ENCODE assay signal across 19 cellular contexts in genomic region chr10:112812571-112812970, GRCh38.
DNase-seq lines count a peak whose midpoint lies in the region; FAIRE-seq and TF ChIP-seq lines count a peak whose summit lies in the region.
"Had no signal": no experiment of that assay in that cellular context is flagged by ENCODE, and none has a peak within 500 bp of the region (broad histone marks: within the 10 kb centered on the region; RNA-seq: fewer than 3 reads in every experiment).

No MANE protein-coding gene starts in this region.

- H3K27me3 ChIP-seq in AG04450 (ENCODE audit: control insufficient read depth, insufficient read depth, low read length) (no peaks in the 10 kb centered on the region), NT2/D1 (ENCODE audit: insufficient read depth, insufficient read length) (no peaks in the 10 kb centered on the region), H1 (replicated peaks in 1 of 4; ENCODE audit: control insufficient read depth in 3 of 4, extremely low read depth in 1 of 4, insufficient read depth in 3 of 4, low read length in 3 of 4) (peaks cover 0 to 5% (median 0%) of the 10 kb centered on the region in 4 experiments; a peak in 1 of 7 replicates), mesendoderm (ENCODE audit: insufficient read depth, low read length, poor library complexity) (no peaks in the 10 kb centered on the region)
- H3K27me3 ChIP-seq: heart left ventricle had no signal

- no peak for DNase-seq in AG04450 (ENCODE audit: low read depth, low spot score)
- DNase-seq in NT2/D1 (ENCODE audit: low read depth, low spot score) = no peak
- DNase-seq in H1 (ENCODE audit: low read depth in 1 of 2, low spot score in 2 of 2) = no peak
- DNase-seq in mesendoderm = peak; percentile 77
- DNase-seq in activated CD4-positive, alpha-beta memory T cell treated with anti-CD3 and anti-CD28 coated beads, Interleukin-2, amount 10 ng/mL, durations not matched to agents 7 days and 5 days = no peak
- DNase-seq in activated CD4-positive, alpha-beta T cell treated with anti-CD3 and anti-CD28 coated beads, Interleukin-2, amount 10 ng/mL, durations not matched to agents 7 days and 5 days = no peak
- DNase-seq in stimulated activated CD4-positive, alpha-beta T cell treated with anti-CD3 and anti-CD28 coated beads, Interleukin-15, amount 100 ng/mL, for 24 hours = no peak
- no peak for DNase-seq in dermis blood vessel endothelial cell
- DNase-seq: activated CD4-positive, alpha-beta T cell treated with anti-CD3 and anti-CD28 coated beads for 48 hours; activated naive CD8-positive, alpha-beta T cell treated with anti-CD3 and anti-CD28 coated beads, Interleukin-2, amount 50 U/mL, for 24 hours; activated T-cell treated with anti-CD3 and anti-CD28 coated beads, Interleukin-2, amount 50 U/mL, for 48 hours; heart left ventricle; Kasumi-1; left ventricle myocardium inferior; NCI-H146; NCI-H446 treated with DMSO at 0.1 percent for 48 hours; OCI-M1 had no signal

- no peak overlapping the region for H3K14ac ChIP-seq in H1 (ENCODE audit: insufficient read length)

- H3K23ac ChIP-seq in H1 (ENCODE audit: insufficient read length) (no peak overlapping the region), mesendoderm (ENCODE audit: low read length) (no peak overlapping the region)

- no peak for TF ChIP-seq CTCF in AG04450 (IDR thresholded peaks at IDR 0.05; ENCODE audit: low read depth, low read length)
- TF ChIP-seq CTCF in H1 (IDR thresholded peaks at IDR 0.05; ENCODE audit: control extremely low read depth in 1 of 3, insufficient read depth in 1 of 3, low read depth in 1 of 3, low read length in 3 of 3) = no peak

- POLR2A ChIA-PET in AG04450 (lab: Yijun Ruan, JAX) = interaction anchor here (1.5 kb wide), 1 partner anchor 34 kb away, joined by 3 read pairs; no protein-coding TSS in a partner anchor
- POLR2A ChIA-PET in H1 (lab: Charles Lee; ENCODE audit: partially characterized antibody) = interaction anchor here (0.7 to 3.5 kb wide), 8 partner anchors 9 to 244 kb away, joined by 3 to 16 read pairs (median 8); no protein-coding TSS in a partner anchor
- POLR2A ChIA-PET in activated CD4-positive, alpha-beta memory T cell treated with anti-CD3 and anti-CD28 coated beads, Interleukin-2, amount 10 ng/mL, durations not matched to agents 7 days and 5 days (lab: Charles Lee) = no interaction called here
- POLR2A ChIA-PET in activated CD4-positive, alpha-beta T cell treated with anti-CD3 and anti-CD28 coated beads, Interleukin-2, amount 10 ng/mL, durations not matched to agents 7 days and 5 days (lab: Charles Lee) = no interaction called here

- H4K20me1 ChIP-seq in H1 (replicated peaks in 1 of 2; ENCODE audit: control insufficient read depth in 1 of 2, insufficient read depth in 2 of 2, low read length in 2 of 2) = no peaks in the 10 kb centered on the region

- peak overlapping the region; percentile 32 for H4K91ac ChIP-seq in H1 (replicated peaks; ENCODE audit: insufficient read length, low read length)

- no peak overlapping the region for H4K8ac ChIP-seq in H1 (ENCODE audit: extremely low read depth, insufficient read depth, low read length)
- no peak overlapping the region for H4K8ac ChIP-seq in mesendoderm (ENCODE audit: low read depth, low read length)

- TF ChIP-seq RAD21 in H1 (IDR thresholded peaks at IDR 0.05 in 1 of 2, conservative IDR thresholded peaks at IDR 0.05 in 1 of 2; ENCODE audit: low read depth in 2 of 2, low read length in 2 of 2) = no peak

- H2AFZ ChIP-seq in H1 (ENCODE audit: low read length) = no peak overlapping the region

- H3K9me3 Mint-ChIP-seq in activated CD4-positive, alpha-beta memory T cell treated with anti-CD3 and anti-CD28 coated beads, Interleukin-2, amount 10 ng/mL, durations not matched to agents 7 days and 5 days = no peaks in the 10 kb centered on the region
- H3K9me3 Mint-ChIP-seq in activated CD4-positive, alpha-beta T cell treated with anti-CD3 and anti-CD28 coated beads, Interleukin-2, amount 10 ng/mL, durations not matched to agents 7 days and 5 days = no peaks in the 10 kb centered on the region
- H3K9me3 Mint-ChIP-seq: activated naive CD8-positive, alpha-beta T cell treated with anti-CD3 and anti-CD28 coated beads, Interleukin-2, amount 50 U/mL, for 24 hours had no signal

- H3K4me3 Mint-ChIP-seq in activated CD4-positive, alpha-beta memory T cell treated with anti-CD3 and anti-CD28 coated beads, Interleukin-2, amount 10 ng/mL, durations not matched to agents 7 days and 5 days = no peak overlapping the region
- no peak overlapping the region for H3K4me3 Mint-ChIP-seq in activated CD4-positive, alpha-beta T cell treated with anti-CD3 and anti-CD28 coated beads, Interleukin-2, amount 10 ng/mL, durations not matched to agents 7 days and 5 days
- H3K4me3 Mint-ChIP-seq: activated naive CD8-positive, alpha-beta T cell treated with anti-CD3 and anti-CD28 coated beads, Interleukin-2, amount 50 U/mL, for 24 hours had no signal

- H2BK120ac ChIP-seq in H1 (replicated peaks; ENCODE audit: low read depth, low read length) (peak overlapping the region; percentile 18), mesendoderm (ENCODE audit: low read depth, low read length) (no peak overlapping the region)

- H3K9ac ChIP-seq in NT2/D1 (ENCODE audit: insufficient read length, low read depth) (peak overlapping the region; percentile 63), H1 (replicated peaks in 1 of 4; ENCODE audit: extremely low read depth in 1 of 4, low read depth in 3 of 4, low read length in 3 of 4) (no peak overlapping the region), mesendoderm (ENCODE audit: low read length) (peak overlapping the region; percentile 48)

- peak overlapping the region; percentile 64 for H2BK12ac ChIP-seq in H1 (ENCODE audit: low read depth, low read length)

- H3K9me3 ChIP-seq in AG04450 (ENCODE audit: control insufficient read depth, insufficient read depth, low read length) (peaks cover 5% of the 10 kb centered on the region; the same call in 1 of the 2 replicates), NT2/D1 (ENCODE audit: insufficient read depth, low read length) (peaks cover 8% of the 10 kb centered on the region; the same call in 1 of the 2 replicates), H1 (ENCODE audit: insufficient read depth in 2 of 2, low read depth in 1 of 2, low read length in 1 of 2) (no peaks in the 10 kb centered on the region)
- H3K9me3 ChIP-seq: heart left ventricle, left ventricle myocardium inferior had no signal

- H3K18ac ChIP-seq in H1 (ENCODE audit: extremely low read depth, low read length) (peak overlapping the region; percentile 95), mesendoderm (ENCODE audit: low read length) (peak overlapping the region; percentile 75)

- H3K4me1 ChIP-seq in NT2/D1 (ENCODE audit: insufficient read depth, insufficient read length) (peaks cover 14% of the 10 kb centered on the region), H1 (replicated peaks in 1 of 4; ENCODE audit: control insufficient read depth in 3 of 4, insufficient read depth in 4 of 4, low read length in 3 of 4) (peaks cover 9 to 40% (median 33%) of the 10 kb centered on the region in 4 experiments), mesendoderm (ENCODE audit: control insufficient read depth, low read depth, low read length) (peaks cover 28% of the 10 kb centered on the region)
- H3K4me1 ChIP-seq: left ventricle myocardium inferior had no signal

- H3K27ac Mint-ChIP-seq in activated CD4-positive, alpha-beta memory T cell treated with anti-CD3 and anti-CD28 coated beads, Interleukin-2, amount 10 ng/mL, durations not matched to agents 7 days and 5 days = no peak overlapping the region
- no peak overlapping the region for H3K27ac Mint-ChIP-seq in activated CD4-positive, alpha-beta T cell treated with anti-CD3 and anti-CD28 coated beads, Interleukin-2, amount 10 ng/mL, durations not matched to agents 7 days and 5 days
- H3K27ac Mint-ChIP-seq: activated naive CD8-positive, alpha-beta T cell treated with anti-CD3 and anti-CD28 coated beads, Interleukin-2, amount 50 U/mL, for 24 hours had no signal

- H3K36me3 ChIP-seq in NT2/D1 (ENCODE audit: insufficient read depth, insufficient read length, low read length) = no peaks in the 10 kb centered on the region
- no peaks in the 10 kb centered on the region for H3K36me3 ChIP-seq in H1 (ENCODE audit: control insufficient read depth in 2 of 4, insufficient read depth in 4 of 4, low read length in 3 of 4)
- no peaks in the 10 kb centered on the region for H3K36me3 ChIP-seq in mesendoderm (ENCODE audit: control insufficient read depth, insufficient read depth, low read length)

- H3K4me3 ChIP-seq in AG04450 (ENCODE audit: low read depth, low read length) (peak overlapping the region; percentile 13; the same call in 1 of the 2 replicates), NT2/D1 (ENCODE audit: insufficient read length, low read depth) (no peak overlapping the region), H1 (ENCODE audit: extremely low read depth in 1 of 4, insufficient read depth in 2 of 4, low read depth in 3 of 4, low read length in 4 of 4) (peak overlapping the region in 3 of 4 experiments; percentile 20 to 39 (median 28); a peak in 4 of 8 replicates), mesendoderm (ENCODE audit: low read length) (no peak overlapping the region)
- H3K4me3 ChIP-seq: heart left ventricle, left ventricle myocardium inferior, skin epidermis had no signal

- H2BK20ac ChIP-seq in H1 (ENCODE audit: low read length) = peak overlapping the region; percentile 94

- H3K4me1 Mint-ChIP-seq in activated CD4-positive, alpha-beta memory T cell treated with anti-CD3 and anti-CD28 coated beads, Interleukin-2, amount 10 ng/mL, durations not matched to agents 7 days and 5 days = peaks cover 34% of the 10 kb centered on the region
- peaks cover 28% of the 10 kb centered on the region for H3K4me1 Mint-ChIP-seq in activated CD4-positive, alpha-beta T cell treated with anti-CD3 and anti-CD28 coated beads, Interleukin-2, amount 10 ng/mL, durations not matched to agents 7 days and 5 days

- WGBS in H1 (ENCODE audit: extremely low coverage in 1 of 2, insufficient coverage in 1 of 2, insufficient read length in 1 of 2, insufficient replicate concordance in 2 of 2, low coverage in 1 of 2, low lambda C conversion rate in 2 of 2, missing lambda C conversion rate in 1 of 2), 2 experiments = 38% methylated on average over 3 of the region's 3 CpGs; no CpG with 5 or more reads in 1 of the 2 experiments
- WGBS in mesendoderm (ENCODE audit: extremely low coverage, insufficient coverage, low lambda C conversion rate) = no CpG with 5 or more reads among the region's 3 CpGs

- H2AK5ac ChIP-seq in H1 (ENCODE audit: low read depth, low read length) = peak overlapping the region; percentile 2; the same call in 1 of the 2 replicates
- H2AK5ac ChIP-seq in mesendoderm (ENCODE audit: low read length) = no peak overlapping the region

- H2BK15ac ChIP-seq in H1 (ENCODE audit: low read length) (no peak overlapping the region; the same call in 1 of the 2 replicates), mesendoderm (replicated peaks; ENCODE audit: low read depth) (no peak overlapping the region)

- no peak overlapping the region for H3K56ac ChIP-seq in H1 (replicated peaks; ENCODE audit: insufficient read length, low read depth, low read length)
- H3K56ac ChIP-seq in mesendoderm (ENCODE audit: low read length) = peak overlapping the region; percentile 69

- no peak for TF ChIP-seq POLR2A in H1 (IDR thresholded peaks at IDR 0.05; ENCODE audit: control extremely low read depth in 1 of 2, low read depth in 2 of 2, low read length in 2 of 2)

- H3K27me3 Mint-ChIP-seq in activated CD4-positive, alpha-beta memory T cell treated with anti-CD3 and anti-CD28 coated beads, Interleukin-2, amount 10 ng/mL, durations not matched to agents 7 days and 5 days = no peaks in the 10 kb centered on the region
- no peaks in the 10 kb centered on the region for H3K27me3 Mint-ChIP-seq in activated CD4-positive, alpha-beta T cell treated with anti-CD3 and anti-CD28 coated beads, Interleukin-2, amount 10 ng/mL, durations not matched to agents 7 days and 5 days
- H3K27me3 Mint-ChIP-seq: activated naive CD8-positive, alpha-beta T cell treated with anti-CD3 and anti-CD28 coated beads, Interleukin-2, amount 50 U/mL, for 24 hours had no signal

- no peak for TF ChIP-seq EP300 in H1 (IDR thresholded peaks at IDR 0.05; ENCODE audit: borderline replicate concordance in 1 of 2, low read depth in 2 of 2, low read length in 2 of 2)

- no peak for FAIRE-seq in H1 (lab: Jason Lieb, UNC)
- FAIRE-seq: GM19239 had no signal

- H3K79me2 ChIP-seq in H1 (ENCODE audit: control insufficient read depth in 1 of 2, insufficient read depth in 2 of 2, low read length in 2 of 2) (no peaks in the 10 kb centered on the region), mesendoderm (ENCODE audit: control insufficient read depth, insufficient read depth, low read length) (no peaks in the 10 kb centered on the region)

- CTCF ChIA-PET in AG04450 (lab: Charles Lee) (interaction anchor here (1.2 to 1.3 kb wide), 2 partner anchors 91 to 573 kb away, joined by 3 read pairs; no protein-coding TSS in a partner anchor), H1 (lab: Charles Lee; ENCODE audit: partially characterized antibody) (interaction anchor here (1.1 to 2.1 kb wide), 5 partner anchors 8 to 424 kb away, joined by 3 to 8 read pairs (median 4); no protein-coding TSS in a partner anchor)
- CTCF ChIA-PET in activated CD4-positive, alpha-beta memory T cell treated with anti-CD3 and anti-CD28 coated beads, Interleukin-2, amount 10 ng/mL, durations not matched to agents 7 days and 5 days (lab: Charles Lee) = no interaction called here
- CTCF ChIA-PET in activated CD4-positive, alpha-beta T cell treated with anti-CD3 and anti-CD28 coated beads, Interleukin-2, amount 10 ng/mL, durations not matched to agents 7 days and 5 days (lab: Charles Lee) = interaction anchor here (0.6 kb wide), 1 partner anchor 496 kb away, joined by 6 read pairs; no protein-coding TSS in a partner anchor

- no peaks in the 10 kb centered on the region for H3K23me2 ChIP-seq in H1 (ENCODE audit: low read depth, low read length)

- peak overlapping the region; percentile 49 to 73 for H3K4me2 ChIP-seq in H1 (ENCODE audit: insufficient read depth in 1 of 2, low read depth in 2 of 2, low read length in 2 of 2)
- no peak overlapping the region for H3K4me2 ChIP-seq in mesendoderm (ENCODE audit: low read length)

- H3K36me3 Mint-ChIP-seq in activated CD4-positive, alpha-beta memory T cell treated with anti-CD3 and anti-CD28 coated beads, Interleukin-2, amount 10 ng/mL, durations not matched to agents 7 days and 5 days (ENCODE audit: low read depth) = peaks cover 13% of the 10 kb centered on the region
- no peaks in the 10 kb centered on the region for H3K36me3 Mint-ChIP-seq in activated CD4-positive, alpha-beta T cell treated with anti-CD3 and anti-CD28 coated beads, Interleukin-2, amount 10 ng/mL, durations not matched to agents 7 days and 5 days (ENCODE audit: low read depth)

- H3K27ac ChIP-seq in AG04450 (ENCODE audit: low read depth, low read length) (peak overlapping the region; percentile 81), H1 (ENCODE audit: low read depth, low read length) (peak overlapping the region; percentile 46; the same call in 1 of the 2 replicates), mesendoderm (ENCODE audit: low read depth, low read length) (peak overlapping the region; percentile 76)
- H3K27ac ChIP-seq: heart left ventricle, left ventricle myocardium inferior had no signal

- H4K5ac ChIP-seq in H1 (ENCODE audit: insufficient read length, low read depth, low read length) (no peak overlapping the region), mesendoderm (ENCODE audit: low read length) (no peak overlapping the region)

- H3K79me1 ChIP-seq in H1 (ENCODE audit: low read depth, low read length) = no peaks in the 10 kb centered on the region
- H3K79me1 ChIP-seq in mesendoderm (ENCODE audit: low read length) = no peaks in the 10 kb centered on the region

- H3K4ac ChIP-seq in H1 (replicated peaks; ENCODE audit: insufficient read length, low read depth, low read length) (peak overlapping the region; percentile 4), mesendoderm (ENCODE audit: low read depth, low read length) (peak overlapping the region; percentile 66)

- H2BK5ac ChIP-seq in H1 (ENCODE audit: low read depth, low read length) = peak overlapping the region; percentile 18; the same call in 1 of the 2 replicates
- H2BK5ac ChIP-seq in mesendoderm (ENCODE audit: low read length) = peak overlapping the region; percentile 89

Comparison
In these comparisons a context has a peak if more than half of its experiments do, and no peak if none do; other contexts are left out.
1. H3K4me3 ChIP-seq: peak in AG04450 (single experiment) and H1 (3 of 4); none in NT2/D1 (single experiment) and mesendoderm (single experiment).
2. H3K9ac ChIP-seq: peak in NT2/D1 (single experiment) and mesendoderm (single experiment); none in H1 (0 of 4).
3. POLR2A ChIA-PET loops: an anchor here in AG04450 (1.5 kb wide) and H1 (0.7 to 3.5 kb wide); none called in activated CD4-positive, alpha-beta memory T cell treated with anti-CD3 and anti-CD28 coated beads, Interleukin-2, amount 10 ng/mL, durations not matched to agents 7 days and 5 days and activated CD4-positive, alpha-beta T cell treated with anti-CD3 and anti-CD28 coated beads, Interleukin-2, amount 10 ng/mL, durations not matched to agents 7 days and 5 days.
4. Peak in every context shown above with its lines, with median percentiles within 50 percentile points of each other: H3K27ac ChIP-seq.